Comparison of ENCODE assay signal across 24 cellular contexts in the genomic region with DNA sequence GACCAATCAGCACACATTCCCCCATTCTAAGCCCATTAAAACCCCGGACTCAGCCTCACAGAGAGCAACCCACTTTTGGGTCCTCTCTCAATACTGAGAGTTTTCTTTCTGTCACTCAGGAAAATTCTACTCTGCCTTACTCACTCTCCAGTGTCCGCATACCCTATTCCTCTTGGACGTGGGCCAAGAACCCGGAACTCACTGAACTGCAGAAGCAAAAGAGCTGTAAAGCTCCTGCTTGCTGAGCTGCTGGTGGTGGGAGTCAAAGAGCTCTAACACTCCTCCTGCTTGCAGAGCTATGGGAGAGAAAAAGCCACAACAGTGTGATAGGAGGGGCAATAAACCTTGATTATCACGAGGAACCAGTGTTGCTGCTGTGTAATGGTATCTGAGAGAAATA.
"Had no signal": no experiment of that assay in that cellular context is flagged by ENCODE, and none has a peak within 500 bp of the region (broad histone marks: within the 10 kb centered on the region; RNA-seq: fewer than 3 reads in every experiment).

No MANE protein-coding gene starts in this region.

- H3K4me3 ChIP-seq: breast epithelium, esophagus muscularis mucosa, gastrocnemius medialis, left lung, lung, prostate gland, right atrium auricular region, spleen, thyroid gland, upper lobe of right lung had no signal

- H3K27ac Mint-ChIP-seq: activated CD4-positive, alpha-beta T cell treated with anti-CD3 and anti-CD28 coated beads, Interleukin-2, amount 10 ng/mL, durations not matched to agents 24 days and 14 days; activated naive CD4-positive, alpha-beta T cell treated with anti-CD3 and anti-CD28 coated beads, Interleukin-2, amount 50 U/mL, for 24 hours; effector memory CD8-positive, alpha-beta T cell; naive thymus-derived CD8-positive, alpha-beta T cell; T-cell; T-helper 2 cell treated with Interferon-gamma antibody and Interleukin-4, amounts not matched to agents 5 μg/mL and 100 μg/mL, for 36 hours had no signal

- H3K36me3 ChIP-seq: breast epithelium, esophagus muscularis mucosa, gastrocnemius medialis, left lung, prostate gland, right atrium auricular region, spleen, thyroid gland, upper lobe of right lung had no signal

- H3K27me3 Mint-ChIP-seq: activated CD4-positive, alpha-beta T cell treated with anti-CD3 and anti-CD28 coated beads, Interleukin-2, amount 10 ng/mL, durations not matched to agents 24 days and 14 days; activated naive CD4-positive, alpha-beta T cell treated with anti-CD3 and anti-CD28 coated beads, Interleukin-2, amount 50 U/mL, for 24 hours; central memory CD8-positive, alpha-beta T cell; effector memory CD8-positive, alpha-beta T cell; naive thymus-derived CD8-positive, alpha-beta T cell; T-cell had no signal

- H3K4me1 ChIP-seq: breast epithelium, esophagus muscularis mucosa, gastrocnemius medialis, left lung, prostate gland, right atrium auricular region, spleen, thyroid gland, upper lobe of right lung had no signal

- H3K27me3 ChIP-seq: breast epithelium, esophagus muscularis mucosa, gastrocnemius medialis, left lung, right atrium auricular region, spleen, thyroid gland, upper lobe of right lung had no signal

- H3K4me3 Mint-ChIP-seq: activated CD4-positive, alpha-beta T cell treated with anti-CD3 and anti-CD28 coated beads, Interleukin-2, amount 10 ng/mL, durations not matched to agents 24 days and 14 days; activated naive CD4-positive, alpha-beta T cell treated with anti-CD3 and anti-CD28 coated beads, Interleukin-2, amount 50 U/mL, for 24 hours; central memory CD8-positive, alpha-beta T cell; effector memory CD8-positive, alpha-beta T cell; naive thymus-derived CD8-positive, alpha-beta T cell; T-cell; T-helper 2 cell treated with Interferon-gamma antibody and Interleukin-4, amounts not matched to agents 5 μg/mL and 100 μg/mL, for 36 hours had no signal

- H3K36me3 Mint-ChIP-seq: activated naive CD4-positive, alpha-beta T cell treated with anti-CD3 and anti-CD28 coated beads, Interleukin-2, amount 50 U/mL, for 24 hours; T-cell had no signal

- DNase-seq: activated CD4-positive, alpha-beta T cell treated with anti-CD3 and anti-CD28 coated beads, Interleukin-2, amount 10 ng/mL, durations not matched to agents 24 days and 14 days; activated gamma-delta T cell treated with Interleukin-2 at 50 U/mL for 16 hours; activated T-cell treated with anti-CD3 and anti-CD28 coated beads, Interleukin-2, amount 50 U/mL, for 1 hour; aorta; effector memory CD8-positive, alpha-beta T cell; gastrocnemius medialis; head of caudate nucleus; left lung; naive thymus-derived CD8-positive, alpha-beta T cell; spleen; stimulated activated CD4-positive, alpha-beta T cell treated with anti-CD3 and anti-CD28 coated beads, Interleukin-4, amount 100 ng/mL, for 4 hours; stimulated activated naive CD8-positive, alpha-beta T cell treated with anti-CD3 and anti-CD28 coated beads, Interleukin-15, Interleukin-2, amounts not matched to agents 100 U/mL and 50 U/mL, for 24 hours; T-cell; upper lobe of right lung had no signal

- H3K4me1 Mint-ChIP-seq: activated CD4-positive, alpha-beta T cell treated with anti-CD3 and anti-CD28 coated beads, Interleukin-2, amount 10 ng/mL, durations not matched to agents 24 days and 14 days; activated naive CD4-positive, alpha-beta T cell treated with anti-CD3 and anti-CD28 coated beads, Interleukin-2, amount 50 U/mL, for 24 hours; central memory CD8-positive, alpha-beta T cell; naive thymus-derived CD8-positive, alpha-beta T cell; T-cell had no signal

- H3K9me3 ChIP-seq: esophagus muscularis mucosa, gastrocnemius medialis, prostate gland, right atrium auricular region, thyroid gland, upper lobe of right lung had no signal

- H3K27ac ChIP-seq: breast epithelium, esophagus muscularis mucosa, gastrocnemius medialis, left lung, prostate gland, right atrium auricular region, spleen, thyroid gland, upper lobe of right lung, VCaP had no signal
